ENCODE assay signal across 8 cellular contexts in the genomic region with DNA sequence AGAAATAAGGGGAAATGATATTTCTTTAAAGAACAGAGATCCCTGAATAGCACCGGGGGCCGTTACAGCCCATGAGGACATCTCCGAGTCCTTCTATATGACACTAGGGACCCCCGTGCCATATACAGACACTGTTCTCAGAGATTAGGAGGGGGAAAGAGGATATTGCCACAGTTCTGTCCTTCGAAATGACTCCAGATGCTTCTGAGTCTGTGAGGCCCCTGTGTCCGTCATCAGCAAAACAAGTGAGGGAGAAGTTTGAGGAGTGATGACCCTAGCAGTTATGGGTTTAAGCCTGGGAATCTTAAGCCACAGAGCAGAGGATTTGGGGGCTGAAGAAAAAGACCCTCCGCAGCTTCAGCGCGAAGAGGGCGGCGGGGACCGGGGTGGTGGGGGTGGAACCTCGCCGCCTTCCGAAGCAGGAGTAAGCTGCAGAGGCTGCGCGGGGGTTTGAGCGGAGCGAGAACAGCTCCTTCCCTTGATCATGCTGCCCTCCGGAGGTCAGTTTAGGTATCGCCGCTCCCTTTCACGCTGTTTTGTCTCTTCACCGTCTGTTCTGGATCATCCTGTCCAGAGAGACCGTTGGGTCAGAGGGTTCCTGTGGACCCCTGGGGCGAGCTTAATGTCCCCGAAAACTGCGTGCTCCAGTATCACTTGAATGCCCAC. TPM values are rescaled to one million over a fixed set of nuclear protein-coding genes. Genes with fewer than 3 reads are reported as not detected.
DNase-seq lines count a peak whose midpoint lies in the region; ATAC-seq and TF ChIP-seq lines count a peak whose summit lies in the region.

No MANE protein-coding gene starts in this region.

- H3K4me1 ChIP-seq in gastroesophageal sphincter, result peaks cover 3 to 32% (median 20%) of the 10 kb centered on the region in 3 donors
- H3K4me1 ChIP-seq in neuronal stem cell (ENCODE audit: control insufficient read depth in 2 of 2, insufficient read depth in 1 of 2, low read depth in 1 of 2, low read length in 2 of 2), result peaks cover 9 to 13% of the 10 kb centered on the region in 2 donors

- H2AK5ac ChIP-seq in neuronal stem cell (ENCODE audit: low read depth, low read length), result no peak overlapping the region

- DNase-seq in COLO829 (ENCODE audit: low spot score) (peak; percentile 71), H4 (ENCODE audit: low spot score) (peak; percentile 82), NCI-H1092 (lab: John Stamatoyannopoulos, UW) (peak; percentile 62), SK-N-DZ (ENCODE audit: low spot score) (peak; percentile 85), neuronal stem cell (ENCODE audit: low spot score) (peak; percentile 93), stromal cell of bone marrow (ENCODE audit: low read depth) (peak; percentile 72)
- peak; percentile 95 for DNase-seq in activated naive CD4-positive, alpha-beta T cell treated with anti-CD3 and anti-CD28 coated beads, Interleukin-2, amount 10 ng/mL, durations not matched to agents 7 days and 5 days

- peaks cover 25% of the 10 kb centered on the region for H3K27me3 Mint-ChIP-seq in activated naive CD4-positive, alpha-beta T cell treated with anti-CD3 and anti-CD28 coated beads, Interleukin-2, amount 10 ng/mL, durations not matched to agents 7 days and 5 days

- H3K4me3 ChIP-seq in gastroesophageal sphincter (peak overlapping the region; percentile 24 to 57), neuronal stem cell (ENCODE audit: low read length in 2 of 2) (peak overlapping the region in 1 of 2 donors; percentile 67)

- WGBS in gastroesophageal sphincter (ENCODE audit: low coverage in 1 of 2), 2 donors, result 3 to 13% methylated on average over 6 to 8 of the region's 28 CpGs
- WGBS in neuronal stem cell (ENCODE audit: extremely low coverage in 2 of 2, insufficient read length in 2 of 2, insufficient replicate concordance in 1 of 2), 2 donors, result no CpG with 5 or more reads among the region's 28 CpGs

- H3K4ac ChIP-seq in neuronal stem cell (ENCODE audit: low read length), result no peak overlapping the region

- H3K27me3 ChIP-seq in gastroesophageal sphincter (peaks cover 13% of the 10 kb centered on the region), neuronal stem cell (ENCODE audit: control insufficient read depth in 3 of 3, insufficient read depth in 3 of 3, low read depth in 1 of 3, low read length in 3 of 3) (peaks cover 0 to 3% (median 0%) of the 10 kb centered on the region in 3 experiments)

- no peak overlapping the region for H2BK120ac ChIP-seq in neuronal stem cell (ENCODE audit: low read depth, low read length)

- H4K8ac ChIP-seq in neuronal stem cell (ENCODE audit: low read depth, low read length), result no peak overlapping the region

- TF ChIP-seq EP300 in gastroesophageal sphincter (IDR thresholded peaks at IDR 0.05), result no peak

- H3K14ac ChIP-seq in neuronal stem cell (ENCODE audit: low read length), result no peak overlapping the region

- no peak for TF ChIP-seq POLR2A in gastroesophageal sphincter (IDR thresholded peaks at IDR 0.05)

- no peak overlapping the region for H2BK12ac ChIP-seq in neuronal stem cell (ENCODE audit: low read length)

- CTCF ChIA-PET in activated naive CD4-positive, alpha-beta T cell treated with anti-CD3 and anti-CD28 coated beads, Interleukin-2, amount 10 ng/mL, durations not matched to agents 7 days and 5 days (lab: Charles Lee), result interaction anchor here (0.6 to 6.2 kb wide), 34 partner anchors 10 to 264 kb away, joined by 3 to 86 read pairs (median 6); partner anchors contain the start of genes B3GALT4, HSD17B8, PFDN6 and RING1

- no peaks in the 10 kb centered on the region for H3K79me1 ChIP-seq in neuronal stem cell (ENCODE audit: low read depth, low read length)

- peak; percentile 97 to 99 (median 98) for TF ChIP-seq CTCF in gastroesophageal sphincter (IDR thresholded peaks at IDR 0.05)

- H3K36me3 Mint-ChIP-seq in activated naive CD4-positive, alpha-beta T cell treated with anti-CD3 and anti-CD28 coated beads, Interleukin-2, amount 10 ng/mL, durations not matched to agents 7 days and 5 days, result peaks cover 16% of the 10 kb centered on the region

- H4K91ac ChIP-seq in neuronal stem cell (ENCODE audit: low read depth, low read length, poor library complexity), result no peak overlapping the region

- peak overlapping the region; percentile 87 for H2AFZ ChIP-seq in neuronal stem cell (ENCODE audit: low read length)

- H3K18ac ChIP-seq in neuronal stem cell (ENCODE audit: low read length), result no peak overlapping the region

- no peak overlapping the region for H2BK5ac ChIP-seq in neuronal stem cell (ENCODE audit: low read length)

- H3K9me3 ChIP-seq in gastroesophageal sphincter, result no peaks in the 10 kb centered on the region
- H3K9me3 ChIP-seq in neuronal stem cell (replicated peaks in 1 of 2; ENCODE audit: control insufficient read depth in 2 of 2, insufficient read depth in 1 of 2, low read depth in 1 of 2, low read length in 2 of 2), result no peaks in the 10 kb centered on the region

- H3K36me3 ChIP-seq in gastroesophageal sphincter (peaks cover 0 to 18% of the 10 kb centered on the region in 2 donors), neuronal stem cell (replicated peaks in 1 of 2; ENCODE audit: control insufficient read depth in 2 of 2, insufficient read depth in 2 of 2, low read length in 2 of 2) (peaks cover 3 to 18% of the 10 kb centered on the region in 2 donors)

- peaks cover 39% of the 10 kb centered on the region for H3K4me1 Mint-ChIP-seq in activated naive CD4-positive, alpha-beta T cell treated with anti-CD3 and anti-CD28 coated beads, Interleukin-2, amount 10 ng/mL, durations not matched to agents 7 days and 5 days

- peak; percentile 51 for ATAC-seq in gastroesophageal sphincter

- H3K4me2 ChIP-seq in neuronal stem cell (ENCODE audit: insufficient read depth, low read length, poor library complexity, severe bottlenecking), result peak overlapping the region; percentile 91

- peak overlapping the region; percentile 54 for H2BK15ac ChIP-seq in neuronal stem cell (ENCODE audit: low read length)

- H3K4me3 Mint-ChIP-seq in activated naive CD4-positive, alpha-beta T cell treated with anti-CD3 and anti-CD28 coated beads, Interleukin-2, amount 10 ng/mL, durations not matched to agents 7 days and 5 days, result peak overlapping the region; percentile 85

- peak overlapping the region; percentile 65 for H3K9ac ChIP-seq in neuronal stem cell (ENCODE audit: low read depth, low read length, poor library complexity)

- H3K27ac ChIP-seq in gastroesophageal sphincter (peak overlapping the region; percentile 86 to 92 (median 88)), neuronal stem cell (replicated peaks; ENCODE audit: low read length) (no peak overlapping the region)

- peak overlapping the region; percentile 35 for H3K23ac ChIP-seq in neuronal stem cell (ENCODE audit: low read depth, low read length, poor library complexity)

- peak overlapping the region; percentile 97 for H3K27ac Mint-ChIP-seq in activated naive CD4-positive, alpha-beta T cell treated with anti-CD3 and anti-CD28 coated beads, Interleukin-2, amount 10 ng/mL, durations not matched to agents 7 days and 5 days

- no peaks in the 10 kb centered on the region for H3K9me3 Mint-ChIP-seq in activated naive CD4-positive, alpha-beta T cell treated with anti-CD3 and anti-CD28 coated beads, Interleukin-2, amount 10 ng/mL, durations not matched to agents 7 days and 5 days

RNA-seq across cellular contexts. Expression of gene VPS52, which starts 23.6 kb away (rescaled TPM):
- total RNA-seq in H4 (2014; rRNA removed; shearing (Covaris generic)), result 16.9 and 38.9 TPM in 2 replicates
- polyA plus RNA-seq in SK-N-DZ (2014; cell fraction: cytosol; rRNA removed), result 36.0 and 38.6 TPM in 2 replicates
- 104 and 130 TPM in 2 replicates for polyA plus RNA-seq in SK-N-DZ (2014; cell fraction: nucleus; rRNA removed)
- total RNA-seq in gastroesophageal sphincter, result 10 to 100 TPM; 18.1 to 45.5 (median 31.5) TPM
- polyA plus RNA-seq in neuronal stem cell (2013, experiment 1 of 2), result 41.1 TPM
- 41.5 TPM for polyA plus RNA-seq in neuronal stem cell (2013, experiment 2 of 2)

RNA-seq across cellular contexts. Expression of gene RPS18, which starts 23.8 kb away (rescaled TPM):
- 2,534 and 2,796 TPM in 2 replicates for total RNA-seq in H4 (2014; rRNA removed; shearing (Covaris generic))
- polyA plus RNA-seq in SK-N-DZ (2014; cell fraction: cytosol; rRNA removed), result 7,428 and 7,555 TPM in 2 replicates
- 3,035 and 5,193 TPM in 2 replicates for polyA plus RNA-seq in SK-N-DZ (2014; cell fraction: nucleus; rRNA removed)
- total RNA-seq in gastroesophageal sphincter, result 1,000 to 10,000 TPM; 1,175 to 3,464 (median 2,399) TPM
- 7,654 TPM for polyA plus RNA-seq in neuronal stem cell (2013, experiment 1 of 2)
- polyA plus RNA-seq in neuronal stem cell (2013, experiment 2 of 2), result 7,710 TPM

RNA-seq across cellular contexts. Expression of gene B3GALT4, which starts 28.8 kb away (rescaled TPM):
- total RNA-seq in H4 (2014; rRNA removed; shearing (Covaris generic)), result not detected in 2 replicates
- 0.12 and 0.42 TPM in 2 replicates for polyA plus RNA-seq in SK-N-DZ (2014; cell fraction: cytosol; rRNA removed)
- polyA plus RNA-seq in SK-N-DZ (2014; cell fraction: nucleus; rRNA removed), result 0.19 and 0.38 TPM in 2 replicates
- 10 to 100 TPM; 12.2 to 23.8 (median 17.3) TPM for total RNA-seq in gastroesophageal sphincter
- polyA plus RNA-seq in neuronal stem cell (2013, experiment 1 of 2), result 1.3 TPM
- polyA plus RNA-seq in neuronal stem cell (2013, experiment 2 of 2), result 1.4 TPM

RNA-seq across cellular contexts. Expression of gene RING1, which starts 39.8 kb away (rescaled TPM):
- total RNA-seq in H4 (2014; rRNA removed; shearing (Covaris generic)), result 26.9 and 29.3 TPM in 2 replicates
- 23.3 and 27.1 TPM in 2 replicates for polyA plus RNA-seq in SK-N-DZ (2014; cell fraction: cytosol; rRNA removed)
- 32.4 and 35.4 TPM in 2 replicates for polyA plus RNA-seq in SK-N-DZ (2014; cell fraction: nucleus; rRNA removed)
- 10 to 100 TPM; 12.5 to 23.8 (median 17.7) TPM for total RNA-seq in gastroesophageal sphincter
- polyA plus RNA-seq in neuronal stem cell (2013, experiment 1 of 2), result 47.3 TPM
- 47.9 TPM for polyA plus RNA-seq in neuronal stem cell (2013, experiment 2 of 2)

RNA-seq across cellular contexts. Expression of gene WDR46, which starts 40.9 kb away (rescaled TPM):
- total RNA-seq in H4 (2014; rRNA removed; shearing (Covaris generic)), result 89.0 and 99.5 TPM in 2 replicates
- 105 and 106 TPM in 2 replicates for polyA plus RNA-seq in SK-N-DZ (2014; cell fraction: cytosol; rRNA removed)
- polyA plus RNA-seq in SK-N-DZ (2014; cell fraction: nucleus; rRNA removed), result 200 and 246 TPM in 2 replicates
- total RNA-seq in gastroesophageal sphincter, result 10 to 100 TPM; 26.4 to 39.2 (median 35.6) TPM
- 31.2 TPM for polyA plus RNA-seq in neuronal stem cell (2013, experiment 1 of 2)
- 30.9 TPM for polyA plus RNA-seq in neuronal stem cell (2013, experiment 2 of 2)

Comparison
In these comparisons a context has a peak if more than half of its experiments do, and no peak if none do; other contexts are left out.
1. RNA of gene B3GALT4, which starts 28.8 kb away (total RNA-seq): 12.2 to 23.8 TPM in gastroesophageal sphincter; not detected in H4; every median in the first group is over 10 times any median in the second.
2. Peak in every context shown above with its lines, with median percentiles within 50 percentile points of each other: DNase-seq.